8 cellular contexts compared by ENCODE assay signal in the genomic region with DNA sequence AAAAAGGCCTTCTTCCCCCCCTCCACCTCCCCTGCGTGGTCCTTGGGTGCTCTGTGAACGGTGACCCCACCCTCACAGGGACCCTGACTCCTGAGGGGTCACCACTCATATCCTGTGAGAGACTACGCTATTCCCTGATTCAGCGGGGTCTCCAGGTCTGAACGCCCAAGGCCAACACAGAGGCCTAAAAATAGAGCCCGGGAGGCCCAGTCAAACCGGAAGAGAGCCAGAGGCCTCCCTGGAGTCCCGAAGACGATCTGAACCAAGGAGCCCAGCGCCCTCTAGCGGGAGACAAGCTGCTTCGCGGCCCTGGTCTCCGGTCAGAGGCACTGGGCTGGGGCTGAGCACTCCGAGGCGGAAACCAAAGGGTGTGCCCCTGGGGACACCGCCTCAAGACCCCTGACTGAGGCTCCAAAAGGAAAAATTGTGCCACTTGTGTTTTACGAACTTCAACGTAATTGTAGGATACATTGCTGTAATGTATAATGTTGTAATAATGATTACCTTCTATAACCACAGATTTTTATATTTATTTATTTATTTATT. TPM values are rescaled to one million over a fixed set of nuclear protein-coding genes. Genes with fewer than 3 reads are reported as not detected.
DNase-seq lines count a peak whose midpoint lies in the region; ATAC-seq and TF ChIP-seq lines count a peak whose summit lies in the region.

No MANE protein-coding gene starts in this region.

- no peaks in the 10 kb centered on the region for H3K36me3 Mint-ChIP-seq in activated T-cell treated with anti-CD3 and anti-CD28 coated beads, Interleukin-2, amount 50 U/mL, for 72 hours (ENCODE audit: insufficient read depth in 2 of 2)
- no peaks in the 10 kb centered on the region for H3K36me3 Mint-ChIP-seq in nephron progenitor cell (ENCODE audit: low read depth)

- H3K4me1 Mint-ChIP-seq in activated T-cell treated with anti-CD3 and anti-CD28 coated beads, Interleukin-2, amount 50 U/mL, for 72 hours (ENCODE audit: low read depth): peaks cover 53% of the 10 kb centered on the region
- peaks cover 15% of the 10 kb centered on the region for H3K4me1 Mint-ChIP-seq in nephron progenitor cell

- no peaks in the 10 kb centered on the region for H3K9me3 ChIP-seq in Peyer's patch

- ATAC-seq in activated T-cell treated with anti-CD3 and anti-CD28 coated beads, Interleukin-2, amount 50 U/mL, for 72 hours (replicated peaks in 1 of 2): peak; percentile 100

- H3K27ac Mint-ChIP-seq in activated T-cell treated with anti-CD3 and anti-CD28 coated beads, Interleukin-2, amount 50 U/mL, for 72 hours: peak overlapping the region; percentile 49
- H3K27ac Mint-ChIP-seq in nephron progenitor cell: peak overlapping the region; percentile 59

- no peaks in the 10 kb centered on the region for H3K9me3 Mint-ChIP-seq in activated T-cell treated with anti-CD3 and anti-CD28 coated beads, Interleukin-2, amount 50 U/mL, for 72 hours
- peaks cover 4% of the 10 kb centered on the region for H3K9me3 Mint-ChIP-seq in nephron progenitor cell

- TF ChIP-seq CTCF in LNCAP (IDR thresholded peaks at IDR 0.05) (peak; percentile 96), Peyer's patch (IDR thresholded peaks at IDR 0.05) (peak; percentile 86 to 96 (median 96)), nephron progenitor cell (IDR thresholded peaks at IDR 0.05) (peak; percentile 90)

- H3K4me1 ChIP-seq in Peyer's patch: peaks cover 0 to 11% (median 2%) of the 10 kb centered on the region in 4 donors

- no peaks in the 10 kb centered on the region for H3K36me3 ChIP-seq in H7 (replicated peaks; ENCODE audit: control insufficient read depth, insufficient read depth, low read length)
- no peaks in the 10 kb centered on the region for H3K36me3 ChIP-seq in Peyer's patch

- peak in 1 of 2 donors; percentile 32 for TF ChIP-seq POLR2A in Peyer's patch (IDR thresholded peaks at IDR 0.05)

- peak; percentile 94 for DNase-seq in EL
- peak; percentile 93 for DNase-seq in H7
- peak; percentile 92 to 98 (median 96) for DNase-seq in Peyer's patch
- peak; percentile 96 to 97 for DNase-seq in activated T-cell treated with anti-CD3 and anti-CD28 coated beads, Interleukin-2, amount 50 U/mL, for 72 hours
- DNase-seq in fibroblast of peridontal ligament (ENCODE audit: extremely low read depth): peak; percentile 95
- peak; percentile 95 for DNase-seq in nephron progenitor cell
- peak; percentile 75 to 92 (median 91) for DNase-seq in stimulated activated naive CD4-positive, alpha-beta T cell (lab: John Stamatoyannopoulos, UW)

- H3K4me3 Mint-ChIP-seq in activated T-cell treated with anti-CD3 and anti-CD28 coated beads, Interleukin-2, amount 50 U/mL, for 72 hours: peak overlapping the region; percentile 64 to 77
- H3K4me3 Mint-ChIP-seq in nephron progenitor cell: no peak overlapping the region

- H3K4me3 ChIP-seq in H7 (ENCODE audit: insufficient read depth, low read depth, low read length) (no peak overlapping the region), Peyer's patch (peak overlapping the region in 1 of 4 donors; percentile 7)

- H3K27ac ChIP-seq in Peyer's patch: peak overlapping the region in 3 of 4 donors; percentile 23 to 72 (median 61)

- H3K27me3 ChIP-seq in H7 (ENCODE audit: control insufficient read depth, insufficient read depth, low read length): no peaks in the 10 kb centered on the region
- no peaks in the 10 kb centered on the region for H3K27me3 ChIP-seq in Peyer's patch

- no peaks in the 10 kb centered on the region for H3K27me3 Mint-ChIP-seq in activated T-cell treated with anti-CD3 and anti-CD28 coated beads, Interleukin-2, amount 50 U/mL, for 72 hours (ENCODE audit: low read depth)
- peaks cover 8% of the 10 kb centered on the region for H3K27me3 Mint-ChIP-seq in nephron progenitor cell (ENCODE audit: low read depth, poor library complexity)

RNA-seq across cellular contexts. Expression of a gene that starts 42.4 kb away (rescaled TPM):
- 24.7 and 39.0 TPM in 2 replicates for total RNA-seq in H7 (2014; rRNA removed; shearing (Covaris generic))
- total RNA-seq in Peyer's patch: 10 to 100 TPM; 31.4 to 57.8 (median 39.1) TPM
- 10 to 100 TPM; 10.7 to 11.7 TPM for total RNA-seq in activated T-cell treated with anti-CD3 and anti-CD28 coated beads, Interleukin-2, amount 50 U/mL, for 72 hours
